In the genomic region with DNA sequence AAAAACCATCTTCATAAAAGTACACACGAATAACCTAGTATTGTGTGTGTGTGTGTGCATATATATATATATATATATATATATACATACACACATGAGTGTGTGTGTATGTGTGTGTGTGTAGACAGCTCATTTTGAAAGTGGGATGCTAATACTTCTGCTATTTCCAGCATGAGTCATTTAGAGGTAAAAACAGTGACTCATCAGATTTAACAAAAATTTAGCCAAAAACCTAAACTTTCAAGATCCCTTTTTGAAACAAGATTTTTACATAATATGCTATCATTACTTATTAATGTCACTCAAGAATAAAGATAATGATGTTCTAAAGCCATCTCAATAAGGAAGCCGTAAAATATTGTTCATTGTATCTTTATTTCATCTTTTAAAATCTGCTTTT, we compare ENCODE assay signal across 9 cellular contexts. TPM values are rescaled to one million over a fixed set of nuclear protein-coding genes. Genes with fewer than 3 reads are reported as not detected.
DNase-seq lines count a peak whose midpoint lies in the region; ATAC-seq and TF ChIP-seq lines count a peak whose summit lies in the region.
"Had no signal": no experiment of that assay in that cellular context is flagged by ENCODE, and none has a peak within 500 bp of the region (broad histone marks: within the 10 kb centered on the region; RNA-seq: fewer than 3 reads in every experiment).

No MANE protein-coding gene starts in this region.

- DNase-seq in GM10248 (ENCODE audit: extremely low spot score) (peak; percentile 20), dermis blood vessel endothelial cell (peak; percentile 63), HT-29 (ENCODE audit: low spot score) (no peak), SK-N-DZ (ENCODE audit: low spot score) (no peak), NK-92 (lab: John Stamatoyannopoulos, UW; ENCODE audit: unreplicated experiment) (no peak)
- DNase-seq in stimulated activated naive CD4-positive, alpha-beta T cell (lab: John Stamatoyannopoulos, UW), result no peak
- DNase-seq: NCI-H2171 had no signal

- ATAC-seq in GM21576 (IDR thresholded peaks at IDR 0.05; ENCODE audit: unreplicated experiment) (peak; percentile 72), HG03469 (IDR thresholded peaks at IDR 0.05; ENCODE audit: unreplicated experiment) (peak; percentile 69)

- POLR2A ChIA-PET in GM10248 (lab: Yijun Ruan, JAX), result no interaction called here

- CTCF ChIA-PET in GM10248 (lab: Yijun Ruan, JAX), result no interaction called here

- TF ChIP-seq CTCF in GM10248 (IDR thresholded peaks at IDR 0.05; ENCODE audit: control extremely low read depth, extremely low read depth, low read depth, missing control alignments), result no peak

RNA-seq across cellular contexts. Expression of a gene that starts 35.6 kb away (rescaled TPM):
- total RNA-seq in dermis blood vessel endothelial cell, result 157 and 322 TPM in 2 replicates
- total RNA-seq in HT-29 (2014; rRNA removed; shearing (Covaris generic)), result 0.26 TPM in 1 of 2 replicates, not detected in the other
- not detected in 2 replicates for polyA plus RNA-seq in SK-N-DZ (2014; cell fraction: cytosol; rRNA removed)
- polyA plus RNA-seq in SK-N-DZ (2014; cell fraction: nucleus; rRNA removed), result not detected in 2 replicates

Comparison
In these comparisons a context has a peak if more than half of its experiments do, and no peak if none do; other contexts are left out.
1. DNase-seq: peak in GM10248 (single experiment) and dermis blood vessel endothelial cell (single experiment); none in stimulated activated naive CD4-positive, alpha-beta T cell (0 of 6), HT-29 (single experiment), SK-N-DZ (single experiment) and NK-92 (single experiment).
2. RNA of a gene that starts 35.6 kb away (total RNA-seq): 157 to 322 TPM in dermis blood vessel endothelial cell; 0.26 TPM in HT-29; every median in the first group is over 100 times any median in the second.